11 cellular contexts compared by ENCODE assay signal in genomic region chr15:65414841-65415621, GRCh38. TPM values are rescaled to one million over a fixed set of nuclear protein-coding genes. Genes with fewer than 3 reads are reported as not detected.
DNase-seq lines count a peak whose midpoint lies in the region; ATAC-seq, FAIRE-seq and TF ChIP-seq lines count a peak whose summit lies in the region.
"Had no signal": no experiment of that assay in that cellular context is flagged by ENCODE, and none has a peak within 500 bp of the region (broad histone marks: within the 10 kb centered on the region; RNA-seq: fewer than 3 reads in every experiment).

No MANE protein-coding gene starts in this region.

- DNase-seq in DMS 273 (lab: John Stamatoyannopoulos, UW; ENCODE audit: unreplicated experiment) (peak; percentile 97), NCI-H345 treated with DMSO at 0.1 percent for 48 hours (lab: John Stamatoyannopoulos, UW; ENCODE audit: unreplicated experiment) (peak; percentile 80), esophagus squamous epithelium (lab: John Stamatoyannopoulos, UW) (no peak), mucosa of gallbladder (ENCODE audit: low spot score) (peak; percentile 15), H54 (ENCODE audit: insufficient read length, low spot score) (no peak), SKM-1 treated with dmso at 0.1 percent for 144 hours (lab: John Stamatoyannopoulos, UW; ENCODE audit: unreplicated experiment) (no peak)
- DNase-seq: PC-9; stimulated activated naive B cell treated with anti-CD40 and anti-IgM and Interleukin-4, amounts not matched to agents 10 μg/mL and 1 μg/mL and 100 μg/mL, for 72 hours had no signal

- no peak for FAIRE-seq in H54 (lab: Jason Lieb, UNC)

- no peak for TF ChIP-seq CTCF in esophagus squamous epithelium (IDR thresholded peaks at IDR 0.05)

- no peak for ATAC-seq in HG03354 (IDR thresholded peaks at IDR 0.05; ENCODE audit: poor library complexity, severe bottlenecking, unreplicated experiment)
- ATAC-seq in GM18870 (IDR thresholded peaks at IDR 0.05; ENCODE audit: unreplicated experiment) = no peak
- ATAC-seq: stimulated activated naive B cell treated with anti-CD40 and anti-IgM and Interleukin-4, amounts not matched to agents 10 μg/mL and 1 μg/mL and 100 μg/mL, for 72 hours had no signal

- H3K9me3 ChIP-seq in esophagus squamous epithelium = no peaks in the 10 kb centered on the region
- H3K9me3 ChIP-seq: HAP-1 had no signal

- peaks cover 0 to 12% (median 0%) of the 10 kb centered on the region in 3 donors for H3K4me1 ChIP-seq in esophagus squamous epithelium

- H3K27ac ChIP-seq in esophagus squamous epithelium = peak overlapping the region in 3 of 4 donors; percentile 25 to 68 (median 32)
- H3K27ac ChIP-seq: PC-9 had no signal

- intact Hi-C loops in esophagus squamous epithelium (cut with DNase I) = no loop called here

- 58 to 62% methylated on average over 7 to 11 of the region's 14 CpGs for WGBS in esophagus squamous epithelium, 2 donors

- peaks cover 0 to 62% (median 0%) of the 10 kb centered on the region in 4 donors for H3K27me3 ChIP-seq in esophagus squamous epithelium

- TF ChIP-seq POLR2A in esophagus squamous epithelium (IDR thresholded peaks at IDR 0.05) = no peak
- TF ChIP-seq POLR2A in H54 (IDR thresholded peaks at IDR 0.05; ENCODE audit: low read depth, low read length) = no peak

- H3K4me3 ChIP-seq in esophagus squamous epithelium = no peak overlapping the region
- H3K4me3 ChIP-seq: HAP-1, PC-9 had no signal

- no peaks in the 10 kb centered on the region for H3K36me3 ChIP-seq in esophagus squamous epithelium
- H3K36me3 ChIP-seq: HAP-1 had no signal

RNA-seq across cellular contexts. Expression of gene IGDCC4, which starts 7.7 kb away (rescaled TPM):
- total RNA-seq in esophagus squamous epithelium (1 to 10 TPM in 1 of 4 donors, under 1 TPM in 3; 0.12 to 2.7 (median 0.26) TPM), mucosa of gallbladder (4.1 TPM)

RNA-seq across cellular contexts. Expression of gene IGDCC3, which starts 37.2 kb away (rescaled TPM):
- total RNA-seq in esophagus squamous epithelium = not detected
- total RNA-seq in mucosa of gallbladder = 0.69 TPM

Comparison
In these comparisons a context has a peak if more than half of its experiments do, and no peak if none do; other contexts are left out.
1. DNase-seq: peak in DMS 273 (single experiment), NCI-H345 treated with DMSO at 0.1 percent for 48 hours (single experiment) and mucosa of gallbladder (single experiment); none in esophagus squamous epithelium (single experiment), H54 (single experiment) and SKM-1 treated with dmso at 0.1 percent for 144 hours (single experiment).